ENCODE assay signal across 27 cellular contexts in the genomic region with DNA sequence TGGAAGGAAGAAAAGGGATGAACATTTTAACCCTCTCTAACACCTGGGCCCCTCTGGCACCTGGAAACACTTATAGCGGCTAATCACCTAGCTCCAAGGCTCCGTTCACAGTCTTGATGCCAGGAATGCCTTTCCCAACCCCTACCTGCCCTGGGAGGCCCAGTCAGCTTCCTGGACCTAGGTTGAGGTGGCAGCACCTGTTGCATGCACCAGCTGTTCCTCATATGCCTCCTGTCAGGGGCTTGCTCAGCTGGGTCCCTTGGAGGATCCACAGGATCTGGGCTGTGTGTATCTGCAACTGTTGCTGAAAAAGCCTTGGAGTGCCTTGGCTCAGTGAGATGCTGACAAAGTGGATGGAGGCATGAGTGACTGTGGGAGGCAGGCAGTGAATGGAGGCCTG.
"Had no signal": no experiment of that assay in that cellular context is flagged by ENCODE, and none has a peak within 500 bp of the region (broad histone marks: within the 10 kb centered on the region; RNA-seq: fewer than 3 reads in every experiment).

No MANE protein-coding gene starts in this region.

- H3K36me3 ChIP-seq: esophagus squamous epithelium, heart right ventricle, right lobe of liver, suprapubic skin, transverse colon, vagina had no signal

- H3K9me3 Mint-ChIP-seq: natural killer cell treated with Interleukin-12 subunit alpha and Interleukin-12 subunit beta and Interleukin-15 and Interleukin-18, amount 100 ng/mL, for 72 hours; neural crest cell; stimulated activated naive CD8-positive, alpha-beta T cell treated with anti-CD3 and anti-CD28 coated beads, Interleukin-15, amount 100 ng/mL, for 72 hours had no signal

- H3K9me3 ChIP-seq: esophagus squamous epithelium, heart right ventricle, left lung, mucosa of descending colon, right lobe of liver, suprapubic skin, transverse colon, vagina had no signal

- H3K4me1 Mint-ChIP-seq: mesothelial cell of epicardium had no signal

- H3K27ac ChIP-seq: esophagus squamous epithelium, heart right ventricle, left lung, parathyroid adenoma, right lobe of liver, suprapubic skin, transverse colon, vagina had no signal

- H3K27me3 Mint-ChIP-seq: stimulated activated naive CD8-positive, alpha-beta T cell treated with anti-CD3 and anti-CD28 coated beads, Interleukin-15, amount 100 ng/mL, for 72 hours had no signal

- H3K4me3 ChIP-seq: esophagus squamous epithelium, heart right ventricle, left lung, mucosa of descending colon, right lobe of liver, suprapubic skin, transverse colon, vagina had no signal

- H3K27ac Mint-ChIP-seq: mesothelial cell of epicardium; naive B cell; natural killer cell treated with Interleukin-12 subunit alpha and Interleukin-12 subunit beta and Interleukin-15 and Interleukin-18, amount 100 ng/mL, for 72 hours; progenitor cell of endocrine pancreas had no signal

- DNase-seq: dermis blood vessel endothelial cell; effector memory CD4-positive, alpha-beta T cell; erythroblast; esophagus squamous epithelium; foreskin melanocyte; glutamatergic neuron; heart right ventricle; hippocampal formation; left cardiac atrium; left lung; mesenchymal stem cell; mucosa of descending colon; naive B cell; right lobe of liver; small intestine; stimulated activated CD4-positive, alpha-beta T cell treated with anti-CD3 and anti-CD28 coated beads, Interleukin-15, amount 100 ng/mL, for 24 hours; stimulated activated CD4-positive, alpha-beta T cell treated with anti-CD3 and anti-CD28 coated beads, Interleukin-2, amount 100 ng/mL, for 48 hours; stimulated activated naive CD4-positive, alpha-beta T cell; stimulated activated naive CD8-positive, alpha-beta T cell treated with anti-CD3 and anti-CD28 coated beads, Interleukin-15, amount 100 ng/mL, for 72 hours; transverse colon had no signal

- H3K4me3 Mint-ChIP-seq: mesothelial cell of epicardium; natural killer cell treated with Interleukin-12 subunit alpha and Interleukin-12 subunit beta and Interleukin-15 and Interleukin-18, amount 100 ng/mL, for 72 hours; neural crest cell; stimulated activated naive CD8-positive, alpha-beta T cell treated with anti-CD3 and anti-CD28 coated beads, Interleukin-15, amount 100 ng/mL, for 72 hours had no signal

- H3K36me3 Mint-ChIP-seq: mesothelial cell of epicardium; naive B cell; natural killer cell treated with Interleukin-12 subunit alpha and Interleukin-12 subunit beta and Interleukin-15 and Interleukin-18, amount 100 ng/mL, for 72 hours had no signal

- H3K4me1 ChIP-seq: parathyroid adenoma, right lobe of liver, vagina had no signal

- H3K27me3 ChIP-seq: right lobe of liver, transverse colon, vagina had no signal
